In genomic region chr1:35641233-35641866, GRCh38 we compare ENCODE assay signal across 8 cellular contexts. TPM values are rescaled to one million over a fixed set of nuclear protein-coding genes. Genes with fewer than 3 reads are reported as not detected.
DNase-seq lines count a peak whose midpoint lies in the region; ATAC-seq and TF ChIP-seq lines count a peak whose summit lies in the region.

TSS of gene PSMB2 (minus strand) at chr1:35641526. CDS start at chr1:35641432, 94 bp downstream.

- H3K9me3 Mint-ChIP-seq in CD8-positive, alpha-beta memory T cell: no peaks in the 10 kb centered on the region

- H3K4me1 Mint-ChIP-seq in CD8-positive, alpha-beta memory T cell: peaks cover 39 to 50% (median 50%) of the 10 kb centered on the region in 3 donors

- H3K4me3 Mint-ChIP-seq in CD8-positive, alpha-beta memory T cell: peak within 1 kb of the TSS; percentile 99 to 100 (median 100)

- no peaks in the 10 kb centered on the region for H3K9me3 ChIP-seq in CD8-positive, alpha-beta memory T cell (ENCODE audit: low read length)
- H3K9me3 ChIP-seq in lower lobe of right lung: no peaks in the 10 kb centered on the region

- H3K4me1 ChIP-seq in CD8-positive, alpha-beta memory T cell (ENCODE audit: insufficient read depth, low read length): peaks cover 33% of the 10 kb centered on the region
- H3K4me1 ChIP-seq in lower lobe of right lung: peaks cover 38% of the 10 kb centered on the region

- H3K36me3 Mint-ChIP-seq in CD8-positive, alpha-beta memory T cell: peaks cover 0 to 13% (median 1%) of the 10 kb centered on the region in 3 donors

- H3K27ac Mint-ChIP-seq in CD8-positive, alpha-beta memory T cell: peak within 1 kb of the TSS; percentile 97 to 100 (median 100)

- POLR2A ChIA-PET in CD8-positive, alpha-beta memory T cell (lab: Charles Lee): interaction anchor here (1.1 kb wide), 1 partner anchor 74 kb away, joined by 9 read pairs; no protein-coding TSS in a partner anchor
- POLR2A ChIA-PET in activated CD8-positive, alpha-beta memory T cell treated with anti-CD3 and anti-CD28 coated beads for 36 hours (lab: Charles Lee): no interaction called here

- H3K27me3 ChIP-seq in CD8-positive, alpha-beta memory T cell (ENCODE audit: insufficient read depth, low read length, poor library complexity, severe bottlenecking): peaks cover 11% of the 10 kb centered on the region
- no peaks in the 10 kb centered on the region for H3K27me3 ChIP-seq in lower lobe of right lung (ENCODE audit: low read depth)

- DNase-seq in CD8-positive, alpha-beta memory T cell: peak; percentile 92 to 96 (median 94)
- DNase-seq in HT1080 (ENCODE audit: low read depth) (peak; percentile 93), NOMO-1 (lab: John Stamatoyannopoulos, UW; ENCODE audit: unreplicated experiment in 2 of 2) (peak; percentile 96), lower lobe of right lung (peak; percentile 97)
- peak; percentile 91 for DNase-seq in effector CD8-positive, alpha-beta T cell (lab: John Stamatoyannopoulos, UW)
- DNase-seq in stimulated activated CD4-positive, alpha-beta T cell treated with anti-CD3 and anti-CD28 coated beads, TNF-alpha, amount 100 ng/mL, for 1 hour (ENCODE audit: low read depth in 3 of 3, low spot score in 1 of 3): peak; percentile 85 to 97 (median 89)

- peak within 1 kb of the TSS; percentile 92 for H3K27ac ChIP-seq in CD8-positive, alpha-beta memory T cell (ENCODE audit: low read depth, low read length)
- H3K27ac ChIP-seq in lower lobe of right lung: peak within 1 kb of the TSS; percentile 91

- peak within 1 kb of the TSS; percentile 99 for H3K4me3 ChIP-seq in CD8-positive, alpha-beta memory T cell (ENCODE audit: low read length)
- peak within 1 kb of the TSS; percentile 82 for H3K4me3 ChIP-seq in lower lobe of right lung

- intact Hi-C loops in lower lobe of right lung (cut with DNase I): no loop called here

- ATAC-seq in GM19468 (IDR thresholded peaks at IDR 0.05; ENCODE audit: extremely low read depth, unreplicated experiment) (peak; percentile 47), lower lobe of right lung (peak; percentile 97 to 98)

- CTCF ChIA-PET in CD8-positive, alpha-beta memory T cell (lab: Charles Lee): interaction anchor here (0.8 kb wide), 1 partner anchor 86 kb away, joined by 3 read pairs; no protein-coding TSS in a partner anchor
- CTCF ChIA-PET in activated CD8-positive, alpha-beta memory T cell treated with anti-CD3 and anti-CD28 coated beads for 36 hours (lab: Charles Lee): interaction anchor here (0.7 kb wide), 1 partner anchor 210 kb away, joined by 7 read pairs; no protein-coding TSS in a partner anchor

- no peaks in the 10 kb centered on the region for H3K36me3 ChIP-seq in CD8-positive, alpha-beta memory T cell (ENCODE audit: insufficient read depth, low read length)
- no peaks in the 10 kb centered on the region for H3K36me3 ChIP-seq in lower lobe of right lung

- TF ChIP-seq CTCF in lower lobe of right lung (IDR thresholded peaks at IDR 0.05): no peak

- peaks cover 15 to 31% of the 10 kb centered on the region in 2 donors for H3K27me3 Mint-ChIP-seq in CD8-positive, alpha-beta memory T cell

RNA-seq across cellular contexts. Expression of gene PSMB2, which starts in this region (rescaled TPM):
- 100 to 1,000 TPM; 117 to 119 TPM for total RNA-seq in CD8-positive, alpha-beta memory T cell
- 87.0 TPM for polyA plus RNA-seq in CD8-positive, alpha-beta memory T cell
- total RNA-seq in HT1080 (2014; rRNA removed; shearing (Covaris generic)): 45.3 and 56.9 TPM in 2 replicates
- polyA plus RNA-seq in HT1080 (2015; cell fraction: cytosol; rRNA removed): 105 and 109 TPM in 2 replicates
- 67.4 and 70.4 TPM in 2 replicates for polyA plus RNA-seq in HT1080 (2015; cell fraction: nucleus; rRNA removed)
- 100 to 1,000 TPM; 123 to 131 TPM for total RNA-seq in activated CD8-positive, alpha-beta memory T cell treated with anti-CD3 and anti-CD28 coated beads for 36 hours
- 44.9 TPM for total RNA-seq in lower lobe of right lung

Comparison
In these comparisons a context has a peak if more than half of its experiments do, and no peak if none do; other contexts are left out.
1. Peak in every context shown above with its lines: DNase-seq, ATAC-seq, H3K4me3 ChIP-seq and H3K27ac ChIP-seq.